Comparison of ENCODE assay signal across 1 cellular context in the genomic region with DNA sequence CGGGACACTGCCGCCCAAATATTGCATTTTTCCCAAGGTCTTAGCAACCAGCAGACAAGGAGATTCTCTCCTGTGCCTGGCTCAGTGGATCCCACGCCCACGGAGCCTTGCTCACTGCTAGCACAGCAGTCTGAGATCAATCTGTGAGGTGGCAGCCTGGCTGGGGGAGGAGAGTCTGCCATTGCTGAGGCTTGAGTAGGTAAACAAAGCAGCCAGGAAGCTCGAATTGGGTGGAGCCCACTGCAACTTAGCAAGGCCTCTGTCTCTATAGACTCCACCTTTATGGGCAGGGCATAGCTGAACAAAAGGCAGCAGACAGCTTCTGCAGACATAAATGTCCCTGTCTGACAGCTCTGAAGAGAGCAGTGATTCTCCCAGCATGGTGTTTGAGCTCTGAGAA.
TF ChIP-seq lines count a peak whose summit lies in the region.
"Not testable (repeated sequence)": the region's sequence is repeated elsewhere in the genome, so short reads cannot be mapped to it uniquely, and the experiment has no call there.

No MANE protein-coding gene starts in this region.

TF ChIP-seq in HepG2, 621 proteins besides CTCF, POLR2A, EP300 and RAD21:
- 0 out of 2 replicates have a peak, but pooled peaks have one; percentile 10 for TF ChIP-seq ZNF644 (CRISPR knock-in tag; IDR thresholded peaks at IDR 0.05; ENCODE audit: low read depth)
- TF ChIP-seq SOX6, FOXA1 (IDR thresholded peaks at IDR 0.05): not testable (repeated sequence)
- TF ChIP-seq SOX6 (CRISPR knock-in tag; IDR thresholded peaks at IDR 0.05), result peak; percentile 39; the same call in 1 of the 2 replicates
- 0 out of 2 replicates have a peak, but pooled peaks have one; percentile 45 for TF ChIP-seq ZNF792 (CRISPR knock-in tag; IDR thresholded peaks at IDR 0.05)
- TF ChIP-seq, protein P1, sequence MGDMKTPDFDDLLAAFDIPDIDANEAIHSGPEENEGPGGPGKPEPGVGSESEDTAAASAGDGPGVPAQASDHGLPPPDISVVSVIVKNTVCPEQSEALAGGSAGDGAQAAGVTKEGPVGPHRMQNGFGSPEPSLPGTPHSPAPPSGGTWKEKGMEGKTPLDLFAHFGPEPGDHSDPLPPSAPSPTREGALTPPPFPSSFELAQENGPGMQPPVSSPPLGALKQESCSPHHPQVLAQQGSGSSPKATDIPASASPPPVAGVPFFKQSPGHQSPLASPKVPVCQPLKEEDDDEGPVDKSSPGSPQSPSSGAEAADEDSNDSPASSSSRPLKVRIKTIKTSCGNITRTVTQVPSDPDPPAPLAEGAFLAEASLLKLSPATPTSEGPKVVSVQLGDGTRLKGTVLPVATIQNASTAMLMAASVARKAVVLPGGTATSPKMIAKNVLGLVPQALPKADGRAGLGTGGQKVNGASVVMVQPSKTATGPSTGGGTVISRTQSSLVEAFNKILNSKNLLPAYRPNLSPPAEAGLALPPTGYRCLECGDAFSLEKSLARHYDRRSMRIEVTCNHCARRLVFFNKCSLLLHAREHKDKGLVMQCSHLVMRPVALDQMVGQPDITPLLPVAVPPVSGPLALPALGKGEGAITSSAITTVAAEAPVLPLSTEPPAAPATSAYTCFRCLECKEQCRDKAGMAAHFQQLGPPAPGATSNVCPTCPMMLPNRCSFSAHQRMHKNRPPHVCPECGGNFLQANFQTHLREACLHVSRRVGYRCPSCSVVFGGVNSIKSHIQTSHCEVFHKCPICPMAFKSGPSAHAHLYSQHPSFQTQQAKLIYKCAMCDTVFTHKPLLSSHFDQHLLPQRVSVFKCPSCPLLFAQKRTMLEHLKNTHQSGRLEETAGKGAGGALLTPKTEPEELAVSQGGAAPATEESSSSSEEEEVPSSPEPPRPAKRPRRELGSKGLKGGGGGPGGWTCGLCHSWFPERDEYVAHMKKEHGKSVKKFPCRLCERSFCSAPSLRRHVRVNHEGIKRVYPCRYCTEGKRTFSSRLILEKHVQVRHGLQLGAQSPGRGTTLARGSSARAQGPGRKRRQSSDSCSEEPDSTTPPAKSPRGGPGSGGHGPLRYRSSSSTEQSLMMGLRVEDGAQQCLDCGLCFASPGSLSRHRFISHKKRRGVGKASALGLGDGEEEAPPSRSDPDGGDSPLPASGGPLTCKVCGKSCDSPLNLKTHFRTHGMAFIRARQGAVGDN (CRISPR knock-in tag; IDR thresholded peaks at IDR 0.05), result peak; percentile 35; the same call in 1 of the 2 replicates
- TF ChIP-seq ZBTB38 (CRISPR knock-in tag; IDR thresholded peaks at IDR 0.05), result 0 out of 2 replicates have a peak, but pooled peaks have one; percentile 14
- TF ChIP-seq MYC (CRISPR knock-in tag; IDR thresholded peaks at IDR 0.05; ENCODE audit: borderline replicate concordance), result 0 out of 2 replicates have a peak, but pooled peaks have one; percentile 21
- TF ChIP-seq, protein P2, sequence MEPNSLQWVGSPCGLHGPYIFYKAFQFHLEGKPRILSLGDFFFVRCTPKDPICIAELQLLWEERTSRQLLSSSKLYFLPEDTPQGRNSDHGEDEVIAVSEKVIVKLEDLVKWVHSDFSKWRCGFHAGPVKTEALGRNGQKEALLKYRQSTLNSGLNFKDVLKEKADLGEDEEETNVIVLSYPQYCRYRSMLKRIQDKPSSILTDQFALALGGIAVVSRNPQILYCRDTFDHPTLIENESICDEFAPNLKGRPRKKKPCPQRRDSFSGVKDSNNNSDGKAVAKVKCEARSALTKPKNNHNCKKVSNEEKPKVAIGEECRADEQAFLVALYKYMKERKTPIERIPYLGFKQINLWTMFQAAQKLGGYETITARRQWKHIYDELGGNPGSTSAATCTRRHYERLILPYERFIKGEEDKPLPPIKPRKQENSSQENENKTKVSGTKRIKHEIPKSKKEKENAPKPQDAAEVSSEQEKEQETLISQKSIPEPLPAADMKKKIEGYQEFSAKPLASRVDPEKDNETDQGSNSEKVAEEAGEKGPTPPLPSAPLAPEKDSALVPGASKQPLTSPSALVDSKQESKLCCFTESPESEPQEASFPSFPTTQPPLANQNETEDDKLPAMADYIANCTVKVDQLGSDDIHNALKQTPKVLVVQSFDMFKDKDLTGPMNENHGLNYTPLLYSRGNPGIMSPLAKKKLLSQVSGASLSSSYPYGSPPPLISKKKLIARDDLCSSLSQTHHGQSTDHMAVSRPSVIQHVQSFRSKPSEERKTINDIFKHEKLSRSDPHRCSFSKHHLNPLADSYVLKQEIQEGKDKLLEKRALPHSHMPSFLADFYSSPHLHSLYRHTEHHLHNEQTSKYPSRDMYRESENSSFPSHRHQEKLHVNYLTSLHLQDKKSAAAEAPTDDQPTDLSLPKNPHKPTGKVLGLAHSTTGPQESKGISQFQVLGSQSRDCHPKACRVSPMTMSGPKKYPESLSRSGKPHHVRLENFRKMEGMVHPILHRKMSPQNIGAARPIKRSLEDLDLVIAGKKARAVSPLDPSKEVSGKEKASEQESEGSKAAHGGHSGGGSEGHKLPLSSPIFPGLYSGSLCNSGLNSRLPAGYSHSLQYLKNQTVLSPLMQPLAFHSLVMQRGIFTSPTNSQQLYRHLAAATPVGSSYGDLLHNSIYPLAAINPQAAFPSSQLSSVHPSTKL (CRISPR knock-in tag; IDR thresholded peaks at IDR 0.05), result peak; percentile 46; the same call in 1 of the 2 replicates
- TF ChIP-seq, protein P3, sequence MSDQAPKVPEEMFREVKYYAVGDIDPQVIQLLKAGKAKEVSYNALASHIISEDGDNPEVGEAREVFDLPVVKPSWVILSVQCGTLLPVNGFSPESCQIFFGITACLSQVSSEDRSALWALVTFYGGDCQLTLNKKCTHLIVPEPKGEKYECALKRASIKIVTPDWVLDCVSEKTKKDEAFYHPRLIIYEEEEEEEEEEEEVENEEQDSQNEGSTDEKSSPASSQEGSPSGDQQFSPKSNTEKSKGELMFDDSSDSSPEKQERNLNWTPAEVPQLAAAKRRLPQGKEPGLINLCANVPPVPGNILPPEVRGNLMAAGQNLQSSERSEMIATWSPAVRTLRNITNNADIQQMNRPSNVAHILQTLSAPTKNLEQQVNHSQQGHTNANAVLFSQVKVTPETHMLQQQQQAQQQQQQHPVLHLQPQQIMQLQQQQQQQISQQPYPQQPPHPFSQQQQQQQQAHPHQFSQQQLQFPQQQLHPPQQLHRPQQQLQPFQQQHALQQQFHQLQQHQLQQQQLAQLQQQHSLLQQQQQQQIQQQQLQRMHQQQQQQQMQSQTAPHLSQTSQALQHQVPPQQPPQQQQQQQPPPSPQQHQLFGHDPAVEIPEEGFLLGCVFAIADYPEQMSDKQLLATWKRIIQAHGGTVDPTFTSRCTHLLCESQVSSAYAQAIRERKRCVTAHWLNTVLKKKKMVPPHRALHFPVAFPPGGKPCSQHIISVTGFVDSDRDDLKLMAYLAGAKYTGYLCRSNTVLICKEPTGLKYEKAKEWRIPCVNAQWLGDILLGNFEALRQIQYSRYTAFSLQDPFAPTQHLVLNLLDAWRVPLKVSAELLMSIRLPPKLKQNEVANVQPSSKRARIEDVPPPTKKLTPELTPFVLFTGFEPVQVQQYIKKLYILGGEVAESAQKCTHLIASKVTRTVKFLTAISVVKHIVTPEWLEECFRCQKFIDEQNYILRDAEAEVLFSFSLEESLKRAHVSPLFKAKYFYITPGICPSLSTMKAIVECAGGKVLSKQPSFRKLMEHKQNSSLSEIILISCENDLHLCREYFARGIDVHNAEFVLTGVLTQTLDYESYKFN (CRISPR knock-in tag; conservative IDR thresholded peaks at IDR 0.05), result 0 out of 2 replicates have a peak, but pooled peaks have one; percentile 27
- TF ChIP-seq ZNF609 (CRISPR knock-in tag; IDR thresholded peaks at IDR 0.05; ENCODE audit: borderline replicate concordance), result 0 out of 2 replicates have a peak, but pooled peaks have one; percentile 20
- TF ChIP-seq, protein P4, sequence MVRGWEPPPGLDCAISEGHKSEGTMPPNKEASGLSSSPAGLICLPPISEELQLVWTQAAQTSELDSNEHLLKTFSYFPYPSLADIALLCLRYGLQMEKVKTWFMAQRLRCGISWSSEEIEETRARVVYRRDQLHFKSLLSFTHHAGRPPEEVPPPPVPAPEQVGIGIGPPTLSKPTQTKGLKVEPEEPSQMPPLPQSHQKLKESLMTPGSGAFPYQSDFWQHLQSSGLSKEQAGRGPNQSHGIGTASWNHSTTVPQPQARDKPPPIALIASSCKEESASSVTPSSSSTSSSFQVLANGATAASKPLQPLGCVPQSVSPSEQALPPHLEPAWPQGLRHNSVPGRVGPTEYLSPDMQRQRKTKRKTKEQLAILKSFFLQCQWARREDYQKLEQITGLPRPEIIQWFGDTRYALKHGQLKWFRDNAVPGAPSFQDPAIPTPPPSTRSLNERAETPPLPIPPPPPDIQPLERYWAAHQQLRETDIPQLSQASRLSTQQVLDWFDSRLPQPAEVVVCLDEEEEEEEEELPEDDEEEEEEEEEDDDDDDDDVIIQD (CRISPR knock-in tag; IDR thresholded peaks at IDR 0.05; ENCODE audit: low read depth), result peak; percentile 41; the same call in 1 of the 2 replicates
- TF ChIP-seq SALL1 (CRISPR knock-in tag; IDR thresholded peaks at IDR 0.05), result peak; percentile 63; the same call in 1 of the 2 replicates
- TF ChIP-seq FOXA1 (CRISPR knock-in tag; IDR thresholded peaks at IDR 0.05), result peak; percentile 60
- 0 out of 2 replicates have a peak, but pooled peaks have one; percentile 30 for TF ChIP-seq TAF1 (CRISPR knock-in tag; IDR thresholded peaks at IDR 0.05)
- peak; percentile 31; the same call in 1 of the 2 replicates for TF ChIP-seq SAP130 (CRISPR knock-in tag; IDR thresholded peaks at IDR 0.05; ENCODE audit: low read depth)
- TF ChIP-seq ZNF501 (CRISPR knock-in tag; IDR thresholded peaks at IDR 0.05), result 0 out of 2 replicates have a peak, but pooled peaks have one; percentile 31
- peak; percentile 40; the same call in 1 of the 2 replicates for TF ChIP-seq POLR2G (IDR thresholded peaks at IDR 0.05; ENCODE audit: low read depth, low read length)
- TF ChIP-seq POGZ (CRISPR knock-in tag; IDR thresholded peaks at IDR 0.05), result peak; percentile 48; the same call in 1 of the 2 replicates
- peak; percentile 57; the same call in 1 of the 2 replicates for TF ChIP-seq MEIS1 (CRISPR knock-in tag; IDR thresholded peaks at IDR 0.05; ENCODE audit: borderline replicate concordance)
- TF ChIP-seq SOX5 (CRISPR knock-in tag; IDR thresholded peaks at IDR 0.05; ENCODE audit: borderline replicate concordance), result 0 out of 2 replicates have a peak, but pooled peaks have one; percentile 22
- TF ChIP-seq, protein P5, sequence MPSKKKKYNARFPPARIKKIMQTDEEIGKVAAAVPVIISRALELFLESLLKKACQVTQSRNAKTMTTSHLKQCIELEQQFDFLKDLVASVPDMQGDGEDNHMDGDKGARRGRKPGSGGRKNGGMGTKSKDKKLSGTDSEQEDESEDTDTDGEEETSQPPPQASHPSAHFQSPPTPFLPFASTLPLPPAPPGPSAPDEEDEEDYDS (CRISPR knock-in tag; IDR thresholded peaks at IDR 0.05), result peak; percentile 73; the same call in 1 of the 2 replicates
- TF ChIP-seq FOXA3 (CRISPR knock-in tag; IDR thresholded peaks at IDR 0.05), result peak; percentile 63
- TF ChIP-seq ZFX (CRISPR knock-in tag; IDR thresholded peaks at IDR 0.05; ENCODE audit: low read depth), result peak; percentile 22; the same call in 1 of the 2 replicates
- TF ChIP-seq ZNF292 (CRISPR knock-in tag; IDR thresholded peaks at IDR 0.05; ENCODE audit: borderline replicate concordance, low read depth), result peak; percentile 67; the same call in 1 of the 2 replicates
